In genomic region chr7:13057462-13058200, GRCh38 we compare ENCODE assay signal across 1 cellular context.
TF ChIP-seq lines count a peak whose summit lies in the region.

No MANE protein-coding gene starts in this region.

TF ChIP-seq in SK-N-SH, 30 proteins besides CTCF, POLR2A, EP300 and RAD21 (continued from another document):
- TF ChIP-seq USF1 (IDR thresholded peaks at IDR 0.05; ENCODE audit: borderline replicate concordance, low read depth) (no peak), PBX3 (IDR thresholded peaks at IDR 0.05) (no peak)
